8 cellular contexts compared by ENCODE assay signal in the genomic region with DNA sequence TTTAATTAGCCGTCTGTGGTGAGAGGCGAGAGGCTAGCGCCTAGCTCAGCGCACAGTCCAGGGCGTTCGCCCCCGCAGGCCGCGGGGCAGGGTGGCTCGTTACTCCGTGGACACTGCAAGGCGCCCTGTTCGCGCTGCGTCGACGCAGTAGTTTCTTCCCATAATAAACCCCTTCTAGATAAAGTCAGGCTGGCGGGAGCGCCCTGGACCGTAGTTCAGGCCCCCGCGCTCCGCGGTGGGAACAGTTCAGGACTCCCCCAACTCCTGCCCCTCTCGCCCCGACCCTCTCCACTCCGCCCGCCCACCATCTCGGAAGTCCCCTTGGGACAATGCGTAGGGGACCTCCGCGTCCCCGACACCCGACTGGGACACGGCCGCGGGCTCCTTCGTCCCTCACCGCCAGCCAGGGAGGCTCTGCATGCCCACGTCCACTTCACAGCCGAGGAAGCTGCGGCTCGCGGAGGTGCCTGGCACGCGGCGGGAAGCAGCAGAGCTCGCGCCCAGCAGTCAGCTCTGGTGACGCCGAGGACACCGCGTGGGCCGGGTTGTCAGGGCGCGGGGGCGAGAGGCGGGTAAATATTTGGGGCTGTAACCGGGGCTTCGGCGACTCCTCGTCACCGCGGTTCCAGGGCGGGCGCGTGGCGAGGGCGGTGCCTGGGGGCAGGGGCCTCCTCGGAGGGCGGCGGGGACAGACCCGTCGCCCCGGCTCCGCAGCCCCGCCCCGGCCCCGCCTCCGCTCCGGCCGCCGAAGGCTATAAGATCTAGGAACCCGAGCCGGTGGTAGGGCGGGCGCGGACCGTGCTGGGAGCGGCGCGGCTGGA. TPM values are rescaled to one million over a fixed set of nuclear protein-coding genes. Genes with fewer than 3 reads are reported as not detected.
DNase-seq lines count a peak whose midpoint lies in the region; ATAC-seq, FAIRE-seq and TF ChIP-seq lines count a peak whose summit lies in the region.

A gene with protein sequence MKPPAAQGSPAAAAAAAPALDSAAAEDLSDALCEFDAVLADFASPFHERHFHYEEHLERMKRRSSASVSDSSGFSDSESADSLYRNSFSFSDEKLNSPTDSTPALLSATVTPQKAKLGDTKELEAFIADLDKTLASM (plus strand): TSS at position 783 of the 821 bp plus-strand sequence. CDS start 158 bp downstream, outside the sequence.

- POLR2A ChIA-PET in A549 (lab: Yijun Ruan, JAX) (no interaction called here), SK-N-SH (lab: Yijun Ruan, JAX) (no interaction called here)

- TF ChIP-seq POLR2A in A549 (IDR thresholded peaks at IDR 0.05; ENCODE audit: low read length) (peak; percentile 24; the same call in 1 of the 2 replicates), thyroid gland (IDR thresholded peaks at IDR 0.05) (no peak)

- TF ChIP-seq EP300 in A549 (IDR thresholded peaks at IDR 0.05), result no peak
- no peak for TF ChIP-seq EP300 in SK-N-SH (IDR thresholded peaks at IDR 0.05; ENCODE audit: borderline replicate concordance in 1 of 2, low read depth in 1 of 2, low read length in 1 of 2)

- no peak for TF ChIP-seq RAD21 in A549 (conservative IDR thresholded peaks at IDR 0.05 in 1 of 2, IDR thresholded peaks at IDR 0.05 in 1 of 2)
- no peak for TF ChIP-seq RAD21 in SK-N-SH (IDR thresholded peaks at IDR 0.05; ENCODE audit: low read length)

- ATAC-seq in A549 (peak; percentile 85 to 88), GM18511 (IDR thresholded peaks at IDR 0.05; ENCODE audit: unreplicated experiment) (peak; percentile 60), HG03103 (IDR thresholded peaks at IDR 0.05; ENCODE audit: low read depth, unreplicated experiment) (peak; percentile 60)
- peak; percentile 74 to 81 for ATAC-seq in activated naive CD4-positive, alpha-beta T cell treated with anti-CD3 and anti-CD28 coated beads, Interleukin-2, amount 50 U/mL, for 72 hours

- H3K9me2 ChIP-seq in SK-N-SH, result no peaks in the 10 kb centered on the region

- H3K27ac Mint-ChIP-seq in activated naive CD4-positive, alpha-beta T cell treated with anti-CD3 and anti-CD28 coated beads, Interleukin-2, amount 50 U/mL, for 72 hours, result peak within 1 kb of the TSS; percentile 96 to 100

- H4K8ac ChIP-seq in trophoblast cell (ENCODE audit: low read depth, low read length), result peak within 1 kb of the TSS; percentile 21

- H3K4me3 ChIP-seq in A549 (peak within 1 kb of the TSS; percentile 62), SK-N-SH (ENCODE audit: low read depth in 2 of 2, low read length in 1 of 2) (peak within 1 kb of the TSS; percentile 48 to 58), cardiac muscle cell (peak within 1 kb of the TSS; percentile 50), trophoblast cell (ENCODE audit: low read depth, low read length) (peak within 1 kb of the TSS; percentile 85), thyroid gland (replicated peaks in 1 of 3) (peak within 1 kb of the TSS; percentile 39 to 62 (median 42))

- H3K18ac ChIP-seq in trophoblast cell (ENCODE audit: low read length), result peak within 1 kb of the TSS; percentile 60

- H3K9ac ChIP-seq in SK-N-SH, result no peak within 1 kb of the TSS
- peak within 1 kb of the TSS; percentile 28 for H3K9ac ChIP-seq in trophoblast cell (ENCODE audit: low read length)

- peaks cover 44% of the 10 kb centered on the region for H3K27me3 ChIP-seq in SK-N-SH (ENCODE audit: insufficient read depth)
- H3K27me3 ChIP-seq in cardiac muscle cell, result peaks cover 88% of the 10 kb centered on the region
- peaks cover 23% of the 10 kb centered on the region for H3K27me3 ChIP-seq in trophoblast cell (ENCODE audit: insufficient read depth, low read length)
- no peaks in the 10 kb centered on the region for H3K27me3 ChIP-seq in thyroid gland

- 96% methylated on average over 24 of the region's 92 CpGs for WGBS in A549 (ENCODE audit: missing lambda C conversion rate)
- WGBS in SK-N-SH (ENCODE audit: low lambda C conversion rate), result 18% methylated on average over 18 of the region's 92 CpGs
- WGBS in trophoblast cell (ENCODE audit: extremely low coverage, insufficient coverage, insufficient read length), result no CpG with 5 or more reads among the region's 92 CpGs
- 7 to 10% methylated on average over 6 to 13 of the region's 92 CpGs for WGBS in thyroid gland, 2 donors

- peak within 1 kb of the TSS; percentile 78; the same call in 1 of the 2 replicates for H2AFZ ChIP-seq in SK-N-SH (ENCODE audit: low read depth)
- peak within 1 kb of the TSS; percentile 67 for H2AFZ ChIP-seq in trophoblast cell (ENCODE audit: insufficient read depth, low read length, poor library complexity)

- H3K4me1 ChIP-seq in A549, result no peaks in the 10 kb centered on the region
- peaks cover 5 to 19% of the 10 kb centered on the region in 2 experiments; a peak in 2 of 4 replicates for H3K4me1 ChIP-seq in SK-N-SH (ENCODE audit: control insufficient read depth in 1 of 2, insufficient read depth in 2 of 2, low read depth in 1 of 2, low read length in 1 of 2)
- H3K4me1 ChIP-seq in cardiac muscle cell (ENCODE audit: low read depth), result no peaks in the 10 kb centered on the region
- H3K4me1 ChIP-seq in trophoblast cell (ENCODE audit: control insufficient read depth in 1 of 2, insufficient read depth in 2 of 2, low read length in 2 of 2), result peaks cover 5 to 13% of the 10 kb centered on the region in 2 experiments
- H3K4me1 ChIP-seq in thyroid gland, result peaks cover 6% of the 10 kb centered on the region in 2 donors

- H3K9me3 ChIP-seq in A549 (no peaks in the 10 kb centered on the region), SK-N-SH (no peaks in the 10 kb centered on the region), cardiac muscle cell (ENCODE audit: low read depth) (no peaks in the 10 kb centered on the region), trophoblast cell (ENCODE audit: insufficient read depth, low read depth, low read length) (peaks cover 9% of the 10 kb centered on the region), thyroid gland (no peaks in the 10 kb centered on the region)

- H3K36me3 ChIP-seq in SK-N-SH (replicated peaks in 1 of 2; ENCODE audit: control insufficient read depth in 1 of 2, insufficient read depth in 2 of 2, low read length in 1 of 2) (no peaks in the 10 kb centered on the region), cardiac muscle cell (no peaks in the 10 kb centered on the region), trophoblast cell (ENCODE audit: control insufficient read depth in 1 of 2, insufficient read depth in 2 of 2, low read length in 2 of 2) (peaks cover 4 to 5% of the 10 kb centered on the region in 2 experiments), thyroid gland (no peaks in the 10 kb centered on the region)

- peak within 1 kb of the TSS; percentile 7 for H3K4ac ChIP-seq in trophoblast cell (ENCODE audit: low read depth, low read length)

- H3K14ac ChIP-seq in trophoblast cell (ENCODE audit: low read length), result peak within 1 kb of the TSS; percentile 47

- FAIRE-seq in A549 (lab: Jason Lieb, UNC), result no peak

- CTCF ChIA-PET in A549 (lab: Yijun Ruan, JAX), result no interaction called here
- CTCF ChIA-PET in SK-N-SH (lab: Yijun Ruan, JAX), result no interaction called here

- no peaks in the 10 kb centered on the region for H4K20me1 ChIP-seq in SK-N-SH (ENCODE audit: insufficient read depth)

- H2BK120ac ChIP-seq in trophoblast cell (ENCODE audit: insufficient read depth, low read length, poor library complexity), result peak within 1 kb of the TSS; percentile 18

- peaks cover 0 to 9% of the 10 kb centered on the region in 2 donors for H3K9me3 Mint-ChIP-seq in activated naive CD4-positive, alpha-beta T cell treated with anti-CD3 and anti-CD28 coated beads, Interleukin-2, amount 50 U/mL, for 72 hours

- H3K4me2 ChIP-seq in A549 (peak within 1 kb of the TSS; percentile 98), SK-N-SH (peak within 1 kb of the TSS; percentile 94), trophoblast cell (ENCODE audit: low read length) (peak within 1 kb of the TSS; percentile 85)

- H3K27ac ChIP-seq in A549, result peak within 1 kb of the TSS; percentile 65 to 87
- H3K27ac ChIP-seq in SK-N-SH (ENCODE audit: low read depth in 2 of 2, low read length in 1 of 2), result no peak within 1 kb of the TSS
- H3K27ac ChIP-seq in cardiac muscle cell, result no peak within 1 kb of the TSS
- no peak within 1 kb of the TSS for H3K27ac ChIP-seq in trophoblast cell (ENCODE audit: low read depth, low read length)
- H3K27ac ChIP-seq in thyroid gland, result peak within 1 kb of the TSS; percentile 12 to 39 (median 36)

- peaks cover 7% of the 10 kb centered on the region for H3K79me1 ChIP-seq in trophoblast cell (ENCODE audit: low read length)

- no peaks in the 10 kb centered on the region for H3K79me2 ChIP-seq in SK-N-SH (ENCODE audit: insufficient read depth)
- peaks cover 4% of the 10 kb centered on the region for H3K79me2 ChIP-seq in trophoblast cell (ENCODE audit: control insufficient read depth, insufficient read depth, low read length, poor library complexity)

- peak within 1 kb of the TSS; percentile 29 for H2BK12ac ChIP-seq in trophoblast cell (ENCODE audit: low read length)

- DNase-seq in A549 (ENCODE audit: low read depth in 1 of 2, low spot score in 1 of 2) (peak; percentile 36 to 40), SK-N-SH (peak; percentile 85), cardiac muscle cell (ENCODE audit: low read depth in 1 of 2, low spot score in 1 of 2) (peak; percentile 43 to 78), trophoblast cell (peak; percentile 81 to 89), thyroid gland (peak; percentile 45 to 56)
- peak; percentile 94 for DNase-seq in activated naive CD4-positive, alpha-beta T cell treated with anti-CD3 and anti-CD28 coated beads, Interleukin-2, amount 50 U/mL, for 72 hours (ENCODE audit: low spot score in 2 of 2)

- no peak within 1 kb of the TSS for H2AK5ac ChIP-seq in trophoblast cell (ENCODE audit: low read length)

- no peak within 1 kb of the TSS for H4K12ac ChIP-seq in trophoblast cell (ENCODE audit: low read depth, low read length)

- H3F3A ChIP-seq in SK-N-SH (replicated peaks; ENCODE audit: insufficient read depth), result no peaks in the 10 kb centered on the region

- H3K36me3 Mint-ChIP-seq in activated naive CD4-positive, alpha-beta T cell treated with anti-CD3 and anti-CD28 coated beads, Interleukin-2, amount 50 U/mL, for 72 hours, result peaks cover 30 to 34% of the 10 kb centered on the region in 2 donors

- no peak within 1 kb of the TSS for H3K23ac ChIP-seq in trophoblast cell (ENCODE audit: low read length)

- intact Hi-C loops in thyroid gland (cut with DNase I), result no loop called here

- H4K91ac ChIP-seq in trophoblast cell (ENCODE audit: low read depth, low read length), result no peak within 1 kb of the TSS

- no peak for TF ChIP-seq CTCF in A549 (IDR thresholded peaks at IDR 0.05)
- TF ChIP-seq CTCF in SK-N-SH (IDR thresholded peaks at IDR 0.05), result no peak
- TF ChIP-seq CTCF in cardiac muscle cell (IDR thresholded peaks at IDR 0.05; ENCODE audit: low read depth, low read length), result no peak
- TF ChIP-seq CTCF in thyroid gland (IDR thresholded peaks at IDR 0.05), result no peak

- peak within 1 kb of the TSS; percentile 50 for H2BK5ac ChIP-seq in trophoblast cell (ENCODE audit: low read depth, low read length, poor library complexity)

RNA-seq across cellular contexts. Expression of the gene that starts here (rescaled TPM):
- polyA plus RNA-seq in A549 (2011; rRNA removed) (1.3 and 2.2 TPM in 2 replicates), A549 (2017; fragmentation: RNase III; extraction: RNeasy Plus Mini Kit Qiagen cat#74134 plus additional on column Dnase treatment) (0.24 to 0.46 TPM (median 0.43 TPM) in 3 replicates), SK-N-SH (2012; rRNA removed) (0.05 TPM in 1 of 2 replicates, not detected in the other), cardiac muscle cell (not detected in 2 replicates)
- 0.73 and 0.75 TPM in 2 replicates for polyA plus RNA-seq in A549 (2012; cell fraction: cytosol; rRNA removed)
- 0.65 and 0.70 TPM in 2 replicates for polyA plus RNA-seq in A549 (2012; cell fraction: nucleus; rRNA removed)
- polyA minus RNA-seq in A549 (2011; rRNA and poly(A)+ RNA removed), result 0.49 and 0.62 TPM in 2 replicates
- polyA plus RNA-seq in SK-N-SH (2012; cell fraction: cytosol; rRNA removed), result 0.05 TPM in 2 replicates
- polyA plus RNA-seq in SK-N-SH (2012; cell fraction: nucleus; rRNA removed), result 0.15 and 0.18 TPM in 2 replicates
- total RNA-seq in activated naive CD4-positive, alpha-beta T cell treated with anti-CD3 and anti-CD28 coated beads, Interleukin-2, amount 50 U/mL, for 72 hours, result 100 to 1,000 TPM in 1 of 2 donors, 10 to 100 TPM in 1; 76.0 to 216 TPM
- total RNA-seq in cardiac muscle cell (not detected in 2 replicates), thyroid gland (100 to 1,000 TPM in 3 of 4 donors, 10 to 100 TPM in 1; 84.8 to 162 (median 127) TPM)
- 29.5 and 29.8 TPM in 2 replicates for polyA plus RNA-seq in trophoblast cell (2013)

Comparison
In these comparisons a context has a peak if more than half of its experiments do, and no peak if none do; other contexts are left out.
1. RNA of the gene that starts here (total RNA-seq): 76.0 to 216 TPM in activated naive CD4-positive, alpha-beta T cell treated with anti-CD3 and anti-CD28 coated beads, Interleukin-2, amount 50 U/mL, for 72 hours and 84.8 to 162 TPM in thyroid gland; not detected in cardiac muscle cell; every median in the first group is over 10 times any median in the second.
2. Peak in DNase-seq, H3K4me3 ChIP-seq and H3K4me2 ChIP-seq in SK-N-SH; RNA of the gene not detected or under 1 TPM.
3. Peak in DNase-seq and H3K4me3 ChIP-seq in cardiac muscle cell; RNA of the gene not detected or under 1 TPM.
4. DNase-seq: peak in every context shown above with its lines; median percentile 94 in activated naive CD4-positive, alpha-beta T cell treated with anti-CD3 and anti-CD28 coated beads, Interleukin-2, amount 50 U/mL, for 72 hours; 85 in SK-N-SH; 85 in trophoblast cell; 60 in cardiac muscle cell; 50 in thyroid gland; 38 in A549.
5. H3K27ac ChIP-seq: peak in A549 (2 of 2) and thyroid gland (3 of 3); none in SK-N-SH (0 of 2), cardiac muscle cell (single experiment) and trophoblast cell (single experiment).
6. Of the 12 proteins assayed by ChIP-seq in both A549 and SK-N-SH: peak only in A549: none; only in SK-N-SH: none; in both: MAX; in neither: 11.
7. Peak in every context shown above with its lines, with median percentiles within 50 percentile points of each other: ATAC-seq, H3K4me2 ChIP-seq and H3K4me3 ChIP-seq.